Comparison of ENCODE assay signal across 9 cellular contexts in the genomic region with DNA sequence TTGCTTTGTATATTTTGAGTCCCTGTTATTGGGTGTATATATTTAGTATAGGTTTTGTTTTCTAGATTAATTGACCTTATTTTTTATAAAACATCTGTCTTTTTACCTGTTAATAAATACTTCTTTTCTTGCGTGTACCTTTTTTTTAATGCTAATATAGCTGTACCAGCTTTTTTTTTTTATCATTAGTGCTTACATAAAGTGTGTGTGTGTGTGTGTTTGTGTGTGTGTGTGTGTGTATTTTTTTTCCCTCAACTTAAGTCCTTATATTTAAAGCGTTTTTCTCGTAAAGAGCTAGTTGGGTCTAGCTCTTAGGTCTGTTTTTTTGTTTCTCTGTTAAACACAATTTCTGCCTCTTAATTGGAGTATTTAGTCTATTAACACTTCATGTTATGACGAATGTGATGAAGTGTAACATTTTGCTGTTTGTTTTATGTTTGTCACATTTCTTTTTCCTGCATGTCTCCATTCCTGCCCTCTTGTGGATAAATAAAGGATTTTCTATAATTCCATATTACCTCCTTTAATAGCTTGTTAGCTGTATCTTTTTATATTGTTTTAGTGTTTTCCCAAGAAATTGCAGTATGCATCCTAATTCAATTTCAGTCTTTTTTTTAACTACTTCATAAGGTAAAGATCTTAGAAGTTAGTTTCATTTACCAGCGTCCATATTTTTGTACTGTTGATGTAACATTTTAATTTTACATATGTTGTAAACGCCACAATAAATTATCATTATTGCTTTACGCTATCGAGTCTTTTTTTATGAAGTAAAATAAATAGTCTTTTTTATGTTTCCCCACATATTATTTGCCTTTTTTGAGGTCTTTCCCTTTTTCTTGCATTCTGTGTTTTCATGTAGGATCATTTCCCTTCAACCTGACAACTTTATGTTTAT. TPM values are rescaled to one million over a fixed set of nuclear protein-coding genes. Genes with fewer than 3 reads are reported as not detected.
DNase-seq lines count a peak whose midpoint lies in the region; ATAC-seq and TF ChIP-seq lines count a peak whose summit lies in the region.
"Had no signal": no experiment of that assay in that cellular context is flagged by ENCODE, and none has a peak within 500 bp of the region (broad histone marks: within the 10 kb centered on the region; RNA-seq: fewer than 3 reads in every experiment).

No MANE protein-coding gene starts in this region.

- H3K4me1 ChIP-seq in breast epithelium (peaks cover 0 to 9% of the 10 kb centered on the region in 2 donors), aorta (ENCODE audit: control insufficient read depth in 1 of 2, insufficient read depth in 2 of 2, low read length in 2 of 2) (no peaks in the 10 kb centered on the region)

- no peak overlapping the region for H3K27ac ChIP-seq in breast epithelium
- H3K27ac ChIP-seq in aorta (ENCODE audit: low read depth in 1 of 2, low read length in 2 of 2): no peak overlapping the region

- peak overlapping the region in 1 of 3 experiments; percentile 8 for H3K27ac Mint-ChIP-seq in nephron

- 78 to 82% methylated on average over 8 of the region's 8 CpGs for WGBS in aorta, 2 donors

- TF ChIP-seq CTCF in breast epithelium (IDR thresholded peaks at IDR 0.05) (peak; percentile 21 to 51 (median 33)), nephron (IDR thresholded peaks at IDR 0.05; ENCODE audit: unreplicated experiment in 3 of 3) (peak; percentile 36 to 49 (median 41))

- H3K4me3 ChIP-seq in breast epithelium: no peak overlapping the region
- H3K4me3 ChIP-seq in aorta (ENCODE audit: low read length in 2 of 2): no peak overlapping the region

- peaks cover 39% of the 10 kb centered on the region for H3K4me1 Mint-ChIP-seq in nephron

- H3K27me3 Mint-ChIP-seq in nephron (ENCODE audit: low read depth): no peaks in the 10 kb centered on the region

- H3K27me3 ChIP-seq in breast epithelium (no peaks in the 10 kb centered on the region), aorta (ENCODE audit: control insufficient read depth in 1 of 2, insufficient read depth in 2 of 2, low read length in 1 of 2) (no peaks in the 10 kb centered on the region)
- H3K27me3 ChIP-seq: BLaER1 treated with 17β-estradiol and CSF1 and Interleukin-3, amounts not matched to agents 10 nM and 100 nM had no signal

- H3K9me3 Mint-ChIP-seq in nephron: no peaks in the 10 kb centered on the region

- H3K4me3 Mint-ChIP-seq in nephron: peak overlapping the region; percentile 55 to 69 (median 68)

- TF ChIP-seq POLR2A in breast epithelium (IDR thresholded peaks at IDR 0.05): no peak

- no peak for ATAC-seq in aorta (ENCODE audit: low FRiP score)

- DNase-seq in DMS153 treated with DMSO at 0.1 percent for 48 hours (lab: John Stamatoyannopoulos, UW; ENCODE audit: unreplicated experiment) (peak; percentile 5), DMS153 (lab: John Stamatoyannopoulos, UW) (no peak), NCI-H1048 (lab: John Stamatoyannopoulos, UW) (peak; percentile 22), breast epithelium (ENCODE audit: low spot score in 2 of 2) (no peak), aorta (no peak), GOT3 (lab: John Stamatoyannopoulos, UW) (no peak), GDM1 (lab: John Stamatoyannopoulos, UW) (no peak)

- H3K9me3 ChIP-seq in breast epithelium (no peaks in the 10 kb centered on the region), aorta (ENCODE audit: control insufficient read depth, low read length) (no peaks in the 10 kb centered on the region)
- H3K9me3 ChIP-seq: BLaER1 treated with 17β-estradiol and CSF1 and Interleukin-3, amounts not matched to agents 10 nM and 100 nM had no signal

- H3K36me3 Mint-ChIP-seq in nephron (ENCODE audit: low read depth): peaks cover 59% of the 10 kb centered on the region

- intact Hi-C loops in breast epithelium (cut with DNase I; ENCODE audit: low total_unique reads) (no loop called here), aorta (cut with DNase I) (no loop called here)

- H3K36me3 ChIP-seq in breast epithelium: no peaks in the 10 kb centered on the region
- H3K36me3 ChIP-seq in aorta (ENCODE audit: control insufficient read depth in 1 of 2, insufficient read depth in 2 of 2, low read length in 1 of 2): peaks cover 3 to 4% of the 10 kb centered on the region in 2 donors

RNA-seq across cellular contexts. Expression of a gene that starts 4.3 kb away (rescaled TPM):
- 100 to 1,000 TPM in 2 of 3 donors, 10 to 100 TPM in 1; 92.1 to 145 (median 130) TPM for total RNA-seq in breast epithelium
- total RNA-seq in aorta: 100 to 1,000 TPM; 118 to 139 TPM
- polyA plus RNA-seq in aorta: 100 to 1,000 TPM; 134 to 140 TPM

RNA-seq across cellular contexts. Expression of a gene that starts 34.9 kb away (rescaled TPM):
- total RNA-seq in breast epithelium (100 to 1,000 TPM in 1 of 3 donors, 10 to 100 TPM in 2; 25.6 to 242 (median 61.3) TPM), aorta (1 to 10 TPM; 6.1 to 8.7 TPM)
- 1 to 10 TPM; 1.1 to 5.1 TPM for polyA plus RNA-seq in aorta

Comparison
In these comparisons a context has a peak if more than half of its experiments do, and no peak if none do; other contexts are left out.
1. DNase-seq: peak in DMS153 treated with DMSO at 0.1 percent for 48 hours (single experiment) and NCI-H1048 (single experiment); none in DMS153 (single experiment), breast epithelium (0 of 2), aorta (0 of 2), GOT3 (single experiment) and GDM1 (single experiment).